Comparison of ENCODE assay signal across 8 cellular contexts in the genomic region with DNA sequence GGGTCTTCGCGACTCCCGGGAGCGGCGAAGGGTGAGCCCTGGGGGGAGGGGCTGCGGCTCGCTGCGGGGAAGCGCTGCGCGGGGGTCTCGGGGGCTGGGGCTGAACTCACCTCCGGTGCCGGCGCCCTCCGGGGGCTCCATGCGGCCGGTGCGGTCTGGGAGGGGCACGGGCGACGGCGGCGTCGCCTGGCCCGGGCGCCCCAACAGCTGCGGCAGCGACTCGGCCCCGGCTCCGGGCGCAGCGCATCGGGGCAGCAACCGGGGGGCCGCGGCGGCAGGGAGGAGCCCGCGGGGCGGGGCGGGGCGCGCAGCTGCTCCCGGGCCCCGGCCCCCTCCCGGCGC. TPM values are rescaled to one million over a fixed set of nuclear protein-coding genes. Genes with fewer than 3 reads are reported as not detected.
DNase-seq lines count a peak whose midpoint lies in the region; ATAC-seq and TF ChIP-seq lines count a peak whose summit lies in the region.

A gene with protein sequence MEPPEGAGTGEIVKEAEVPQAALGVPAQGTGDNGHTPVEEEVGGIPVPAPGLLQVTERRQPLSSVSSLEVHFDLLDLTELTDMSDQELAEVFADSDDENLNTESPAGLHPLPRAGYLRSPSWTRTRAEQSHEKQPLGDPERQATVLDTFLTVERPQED (minus strand): TSS at position 256 of the 342 bp plus-strand sequence. CDS start 115 bp downstream, at position 141.

- no peak within 1 kb of the TSS for H3K27ac ChIP-seq in CD4-positive, alpha-beta memory T cell (ENCODE audit: low read depth, low read length)
- peak within 1 kb of the TSS; percentile 92 for H3K27ac ChIP-seq in Panc1 (ENCODE audit: low read length)
- no peak within 1 kb of the TSS for H3K27ac ChIP-seq in neutrophil

- peak in 2 of 5 donors; percentile 7 to 13 for DNase-seq in CD4-positive, alpha-beta memory T cell
- DNase-seq in Panc1 (ENCODE audit: low read depth, low spot score): no peak
- DNase-seq in epithelial cell of esophagus (ENCODE audit: low read depth): no peak
- DNase-seq in kidney glomerular epithelial cell (lab: John Stamatoyannopoulos, UW): no peak
- no peak for DNase-seq in T-helper 9 cell
- no peak for DNase-seq in CD1c-positive myeloid dendritic cell (ENCODE audit: extremely low spot score)

- peaks cover 0 to 1% (median 0%) of the 10 kb centered on the region in 8 donors for H3K9me3 Mint-ChIP-seq in CD4-positive, alpha-beta memory T cell

- H3K36me3 Mint-ChIP-seq in CD4-positive, alpha-beta memory T cell: no peaks in the 10 kb centered on the region

- no peaks in the 10 kb centered on the region for H3K36me3 ChIP-seq in CD4-positive, alpha-beta memory T cell (ENCODE audit: insufficient read depth, low read length)
- H3K36me3 ChIP-seq in Panc1 (ENCODE audit: control insufficient read depth, insufficient read depth, low read length) (peaks cover 4% of the 10 kb centered on the region; the same call in 1 of the 2 replicates), neutrophil (no peaks in the 10 kb centered on the region)

- in situ Hi-C loops in Panc1 (cut with HindIII; ENCODE audit: low pct_unique_long_range_greater_than_20kb, low sequenced_read_pairs): no loop called here

- BruUV-seq in Panc1 (replicated peaks; lab: Mats Ljungman, UMichigan): no TSS peak

- no peaks in the 10 kb centered on the region for H3K27me3 ChIP-seq in CD4-positive, alpha-beta memory T cell (ENCODE audit: insufficient read depth, low read length)
- H3K27me3 ChIP-seq in Panc1 (ENCODE audit: control insufficient read depth, insufficient read depth, low read length) (no peaks in the 10 kb centered on the region), neutrophil (peaks cover 65% of the 10 kb centered on the region)

- H3K27me3 Mint-ChIP-seq in CD4-positive, alpha-beta memory T cell: no peaks in the 10 kb centered on the region

- POLR2A ChIA-PET in CD4-positive, alpha-beta memory T cell (lab: Charles Lee; ENCODE audit: partially characterized antibody): interaction anchor here (1.3 to 1.9 kb wide), 4 partner anchors 10 to 146 kb away, joined by 3 to 5 read pairs (median 4); partner anchors contain the start of gene TCF25
- POLR2A ChIA-PET in Panc1 (lab: Charles Lee): no interaction called here

- CTCF ChIA-PET in CD4-positive, alpha-beta memory T cell (lab: Charles Lee; ENCODE audit: partially characterized antibody): interaction anchor here (1.5 kb wide), 1 partner anchor 71 kb away, joined by 3 read pairs; the partner anchor contains the start of gene DEF8
- CTCF ChIA-PET in Panc1 (lab: Charles Lee): no interaction called here

- peaks cover 8 to 24% (median 14%) of the 10 kb centered on the region in 4 donors for H3K4me1 Mint-ChIP-seq in CD4-positive, alpha-beta memory T cell

- H3K4me1 ChIP-seq in CD4-positive, alpha-beta memory T cell (ENCODE audit: insufficient read depth, low read length): peaks cover 32% of the 10 kb centered on the region
- H3K4me1 ChIP-seq in Panc1 (ENCODE audit: control insufficient read depth, insufficient read depth, low read length) (peaks cover 23% of the 10 kb centered on the region), neutrophil (ENCODE audit: control insufficient read depth in 1 of 2, insufficient read depth in 1 of 2, low read depth in 1 of 2, low read length in 1 of 2) (peaks cover 31 to 43% of the 10 kb centered on the region in 2 experiments)

- peak within 1 kb of the TSS in 3 of 7 donors; percentile 27 to 75 (median 70) for H3K27ac Mint-ChIP-seq in CD4-positive, alpha-beta memory T cell

- TF ChIP-seq CTCF in Panc1 (IDR thresholded peaks at IDR 0.05) (no peak), epithelial cell of esophagus (IDR thresholded peaks at IDR 0.05; ENCODE audit: insufficient read depth, low read depth, low read length, missing control alignments) (no peak), neutrophil (IDR thresholded peaks at IDR 0.05) (no peak)

- no peak for ATAC-seq in Panc1
- ATAC-seq in HG02885 (IDR thresholded peaks at IDR 0.05; ENCODE audit: poor library complexity, unreplicated experiment): no peak

- H3K9me3 ChIP-seq in CD4-positive, alpha-beta memory T cell (ENCODE audit: control insufficient read depth in 1 of 2, low read length in 2 of 2): no peaks in the 10 kb centered on the region
- H3K9me3 ChIP-seq in Panc1 (ENCODE audit: control insufficient read depth, insufficient read depth, low read depth, low read length) (no peaks in the 10 kb centered on the region), neutrophil (no peaks in the 10 kb centered on the region)

- H3K4me3 ChIP-seq in CD4-positive, alpha-beta memory T cell (ENCODE audit: low read length in 2 of 2): peak within 1 kb of the TSS in 1 of 2 donors; percentile 28
- H3K4me3 ChIP-seq in Panc1 (ENCODE audit: low read depth in 2 of 2, low read length in 2 of 2): peak within 1 kb of the TSS; percentile 61 to 65
- peak within 1 kb of the TSS; percentile 51 for H3K4me3 ChIP-seq in epithelial cell of esophagus (ENCODE audit: low read length)
- H3K4me3 ChIP-seq in neutrophil (ENCODE audit: low read depth in 1 of 2, low read length in 1 of 2): peak within 1 kb of the TSS; percentile 35 to 61

- intact Hi-C loops in CD4-positive, alpha-beta memory T cell (cut with micrococcal nuclease): no loop called here
- intact Hi-C loops in Panc1 (cut with micrococcal nuclease; ENCODE audit: unreplicated experiment): no loop called here

- peak within 1 kb of the TSS; percentile 80 to 88 (median 86) for H3K4me3 Mint-ChIP-seq in CD4-positive, alpha-beta memory T cell

RNA-seq across cellular contexts. Expression of the gene that starts here (rescaled TPM):
- under 1 TPM; 0.61 to 0.73 TPM for total RNA-seq in CD4-positive, alpha-beta memory T cell
- 1 to 10 TPM; 1.2 to 3.7 TPM for polyA plus RNA-seq in CD4-positive, alpha-beta memory T cell
- 32.3 TPM for total RNA-seq in Panc1 (2021; ENCODE audit: unreplicated experiment)
- polyA plus RNA-seq in Panc1 (2012; ENCODE audit: insufficient read length): 48.9 TPM

Comparison
In these comparisons a context has a peak if more than half of its experiments do, and no peak if none do; other contexts are left out.
1. RNA of the gene that starts here (total RNA-seq): 32.3 TPM in Panc1 (single experiment); 0.61 to 0.73 TPM in CD4-positive, alpha-beta memory T cell; every median in the first group is over 10 times any median in the second.